In genomic region chr17:82931696-82932060, GRCh38 we compare ENCODE assay signal across 10 cellular contexts.
DNase-seq lines count a peak whose midpoint lies in the region; ATAC-seq, FAIRE-seq and TF ChIP-seq lines count a peak whose summit lies in the region.
"Had no signal": no experiment of that assay in that cellular context is flagged by ENCODE, and none has a peak within 500 bp of the region (broad histone marks: within the 10 kb centered on the region; RNA-seq: fewer than 3 reads in every experiment).

No MANE protein-coding gene starts in this region.

- peaks cover 26% of the 10 kb centered on the region for H3K4me1 Mint-ChIP-seq in nephron

- TF ChIP-seq RAD21 in HepG2 (CRISPR knock-in tag; IDR thresholded peaks at IDR 0.05) = no peak

- H4K20me1 ChIP-seq in HepG2 (ENCODE audit: insufficient read depth, low read length) = no peaks in the 10 kb centered on the region

- H3K27me3 ChIP-seq in right lobe of liver (no peaks in the 10 kb centered on the region), HepG2 (ENCODE audit: control insufficient read depth in 1 of 2, insufficient read depth in 2 of 2, low read length in 2 of 2) (no peaks in the 10 kb centered on the region)
- H3K27me3 ChIP-seq in effector memory CD4-positive, alpha-beta T cell (replicated peaks; ENCODE audit: control insufficient read depth, insufficient read depth, low read length, poor library complexity, severe bottlenecking) = no peaks in the 10 kb centered on the region
- H3K27me3 ChIP-seq: BLaER1 had no signal

- peak in 1 of 4 donors; percentile 29 for ATAC-seq in right lobe of liver
- ATAC-seq in HepG2 = no peak
- ATAC-seq in HG02610 (IDR thresholded peaks at IDR 0.05; ENCODE audit: unreplicated experiment) = no peak
- no peak for ATAC-seq in GM21529 (IDR thresholded peaks at IDR 0.05; ENCODE audit: unreplicated experiment)

- H3K4me3 ChIP-seq in right lobe of liver (no peak overlapping the region), HepG2 (replicated peaks in 1 of 3; ENCODE audit: insufficient read depth in 1 of 3, low read depth in 2 of 3, low read length in 3 of 3) (no peak overlapping the region)
- H3K4me3 ChIP-seq in effector memory CD4-positive, alpha-beta T cell (ENCODE audit: insufficient read depth, low read depth, low read length, poor library complexity, severe bottlenecking) = no peak overlapping the region
- H3K4me3 ChIP-seq: BLaER1 had no signal

- TF ChIP-seq CTCF in right lobe of liver (IDR thresholded peaks at IDR 0.05) = no peak
- no peak for TF ChIP-seq CTCF in HepG2 (CRISPR knock-in tag; IDR thresholded peaks at IDR 0.05)
- no peak for TF ChIP-seq CTCF in nephron (IDR thresholded peaks at IDR 0.05; ENCODE audit: unreplicated experiment in 3 of 3)

- H3K9me3 ChIP-seq in right lobe of liver (no peaks in the 10 kb centered on the region), HepG2 (ENCODE audit: low read length) (no peaks in the 10 kb centered on the region)
- H3K9me3 ChIP-seq in effector memory CD4-positive, alpha-beta T cell (ENCODE audit: control insufficient read depth, low read length) = no peaks in the 10 kb centered on the region
- H3K9me3 ChIP-seq: BLaER1 had no signal

- H3K27ac ChIP-seq in right lobe of liver (no peak overlapping the region), HepG2 (ENCODE audit: extremely low read length, insufficient read depth, low read length) (no peak overlapping the region)
- H3K27ac ChIP-seq in effector memory CD4-positive, alpha-beta T cell (ENCODE audit: insufficient read depth, low read length, poor library complexity, severe bottlenecking) = no peak overlapping the region
- H3K27ac ChIP-seq: BLaER1 had no signal

- no peak overlapping the region for H2AFZ ChIP-seq in HepG2 (ENCODE audit: low read length)

- DNase-seq in right lobe of liver = peak in 2 of 3 donors; percentile 27 to 52
- no peak for DNase-seq in HepG2 (ENCODE audit: low spot score)
- no peak for DNase-seq in NCI-H2107 (lab: John Stamatoyannopoulos, UW)
- no peak for DNase-seq in effector memory CD4-positive, alpha-beta T cell
- DNase-seq: NCI-H187 treated with DMSO at 0.1 percent for 48 hours had no signal

- H3K79me2 ChIP-seq in HepG2 (ENCODE audit: insufficient read depth, low read length) = no peaks in the 10 kb centered on the region

- no peaks in the 10 kb centered on the region for H3K9me3 Mint-ChIP-seq in nephron

- peaks cover 67% of the 10 kb centered on the region for H3K36me3 Mint-ChIP-seq in nephron (ENCODE audit: low read depth)

- peak overlapping the region; percentile 56 to 79 (median 63) for H3K27ac Mint-ChIP-seq in nephron

- CTCF ChIA-PET in HepG2 (lab: Yijun Ruan, JAX; ENCODE audit: low intra/inter-chr PET ratio, low total read pairs) = no interaction called here

- FAIRE-seq in HepG2 (lab: Jason Lieb, UNC) (no peak), endometrium (lab: Jason Lieb, UNC) (peak; percentile 58)

- WGBS in right lobe of liver (ENCODE audit: insufficient coverage, low coverage, low lambda C conversion rate, missing lambda C conversion rate) = 77% methylated on average over 5 of the region's 11 CpGs
- WGBS in HepG2 (ENCODE audit: low lambda C conversion rate) = 95% methylated on average over 11 of the region's 11 CpGs

- no peak overlapping the region for H3K4me3 Mint-ChIP-seq in nephron

- H3K4me1 ChIP-seq in right lobe of liver = no peaks in the 10 kb centered on the region
- no peaks in the 10 kb centered on the region for H3K4me1 ChIP-seq in HepG2 (ENCODE audit: insufficient read depth, low read length)
- H3K4me1 ChIP-seq in effector memory CD4-positive, alpha-beta T cell (ENCODE audit: control insufficient read depth, insufficient read depth, low read length, poor library complexity, severe bottlenecking) = no peaks in the 10 kb centered on the region

- peaks cover 0 to 35% (median 9%) of the 10 kb centered on the region in 4 donors for H3K36me3 ChIP-seq in right lobe of liver
- peaks cover 31 to 71% of the 10 kb centered on the region in 2 experiments for H3K36me3 ChIP-seq in HepG2 (replicated peaks in 1 of 2; ENCODE audit: control insufficient read depth in 1 of 2, insufficient read depth in 2 of 2, low read length in 2 of 2)
- H3K36me3 ChIP-seq in effector memory CD4-positive, alpha-beta T cell (ENCODE audit: control insufficient read depth, insufficient read depth, low read length) = peaks cover 75% of the 10 kb centered on the region

- POLR2A ChIA-PET in HepG2 (lab: Yijun Ruan, JAX) = no interaction called here

- TF ChIP-seq POLR2A in right lobe of liver (IDR thresholded peaks at IDR 0.05) = no peak
- TF ChIP-seq POLR2A in HepG2 (IDR thresholded peaks at IDR 0.05; ENCODE audit: insufficient read depth in 1 of 2, low read depth in 2 of 2, low read length in 2 of 2) = no peak

- no peak for TF ChIP-seq EP300 in HepG2 (IDR thresholded peaks at IDR 0.05; ENCODE audit: low read depth in 2 of 2, low read length in 2 of 2)
- TF ChIP-seq EP300 in HepG2 (CRISPR knock-in tag; IDR thresholded peaks at IDR 0.05; ENCODE audit: borderline replicate concordance) = no peak

- no peak overlapping the region for H3K9ac ChIP-seq in HepG2 (ENCODE audit: insufficient read depth, low read depth, low read length)
- H3K9ac ChIP-seq: BLaER1 had no signal

- no peak overlapping the region for H3K4me2 ChIP-seq in HepG2 (ENCODE audit: low read depth, low read length)
- H3K4me2 ChIP-seq: BLaER1 had no signal

- in situ Hi-C loops in HepG2 (cut with HindIII; ENCODE audit: extremely low pct_ligation_motif_present, low pct_unique_long_range_greater_than_20kb) = no loop called here

- no TSS peak for BruUV-seq in HepG2 (replicated peaks; lab: Mats Ljungman, UMichigan)

- no peaks in the 10 kb centered on the region for H3K27me3 Mint-ChIP-seq in nephron (ENCODE audit: low read depth)

- intact Hi-C loops in right lobe of liver (cut with DNase I) (no loop called here), HepG2 (cut with micrococcal nuclease; ENCODE audit: unreplicated experiment) (no loop called here)

TF ChIP-seq in HepG2, 621 proteins besides CTCF, POLR2A, EP300 and RAD21:
- no peak for TF ChIP-seq CHD2 (IDR thresholded peaks at IDR 0.05; ENCODE audit: low read depth, low read length)
- no peak for TF ChIP-seq ZNF616 (CRISPR knock-in tag; IDR thresholded peaks at IDR 0.05; ENCODE audit: low read depth)
- no peak for TF ChIP-seq ZFX (CRISPR knock-in tag; IDR thresholded peaks at IDR 0.05; ENCODE audit: low read depth)
- no peak for TF ChIP-seq LBX2 (CRISPR knock-in tag; IDR thresholded peaks at IDR 0.05; ENCODE audit: borderline replicate concordance)
- TF ChIP-seq ZFAT (CRISPR knock-in tag; conservative IDR thresholded peaks at IDR 0.05) = no peak
- TF ChIP-seq SMYD3 (CRISPR knock-in tag; IDR thresholded peaks at IDR 0.05) = no peak
TF ChIP-seq in HepG2: peak in this region for 0.

Comparison
In these comparisons a context has a peak if more than half of its experiments do, and no peak if none do; other contexts are left out.
1. DNase-seq: peak in right lobe of liver (2 of 3); none in HepG2 (single experiment), NCI-H2107 (single experiment) and effector memory CD4-positive, alpha-beta T cell (0 of 3).